ENCODE assay signal across 10 cellular contexts in genomic region chrX:13077168-13077567, GRCh38. TPM values are rescaled to one million over a fixed set of nuclear protein-coding genes. Genes with fewer than 3 reads are reported as not detected.
DNase-seq lines count a peak whose midpoint lies in the region; ATAC-seq, FAIRE-seq and TF ChIP-seq lines count a peak whose summit lies in the region.
"Had no signal": no experiment of that assay in that cellular context is flagged by ENCODE, and none has a peak within 500 bp of the region (broad histone marks: within the 10 kb centered on the region; RNA-seq: fewer than 3 reads in every experiment).

No MANE protein-coding gene starts in this region.

- no peak overlapping the region for H2AFZ ChIP-seq in OCI-LY1 (ENCODE audit: low read length)
- no peak overlapping the region for H2AFZ ChIP-seq in osteoblast (ENCODE audit: low read length)

- H3K4me1 ChIP-seq in OCI-LY1 (ENCODE audit: insufficient read depth, low read length, severe bottlenecking) = peaks cover 88% of the 10 kb centered on the region
- H3K4me1 ChIP-seq in osteoblast (ENCODE audit: insufficient read depth, low read length) = peaks cover 12% of the 10 kb centered on the region
- peaks cover 0 to 6% (median 0%) of the 10 kb centered on the region in 3 donors for H3K4me1 ChIP-seq in pancreas

- no peaks in the 10 kb centered on the region for H3K27me3 Mint-ChIP-seq in activated naive CD8-positive, alpha-beta T cell treated with anti-CD3 and anti-CD28 coated beads for 36 hours

- no peaks in the 10 kb centered on the region for H3K9me3 ChIP-seq in OCI-LY1 (ENCODE audit: low read length)
- H3K9me3 ChIP-seq in osteoblast (ENCODE audit: low read depth, low read length) = no peaks in the 10 kb centered on the region
- H3K9me3 ChIP-seq in pancreas = no peaks in the 10 kb centered on the region

- H4K20me1 ChIP-seq in OCI-LY1 (ENCODE audit: insufficient read depth, low read length) (no peaks in the 10 kb centered on the region), osteoblast (ENCODE audit: insufficient read depth, low read length) (no peaks in the 10 kb centered on the region)

- DNase-seq in ELR (ENCODE audit: low read depth) (peak; percentile 56), osteoblast (ENCODE audit: insufficient read length, low spot score, missing footprints) (no peak), globus pallidus (ENCODE audit: low spot score) (no peak), NCI-H1694 (lab: John Stamatoyannopoulos, UW) (no peak), pancreas (no peak), DMS153 treated with DMSO at 0.1 percent for 48 hours (lab: John Stamatoyannopoulos, UW; ENCODE audit: unreplicated experiment) (no peak)
- no peak for DNase-seq in activated naive CD8-positive, alpha-beta T cell treated with anti-CD3 and anti-CD28 coated beads for 36 hours
- DNase-seq: retina had no signal

- H3K4me1 Mint-ChIP-seq in activated naive CD8-positive, alpha-beta T cell treated with anti-CD3 and anti-CD28 coated beads for 36 hours = peaks cover 62% of the 10 kb centered on the region

- H3K9me2 ChIP-seq in OCI-LY1 (ENCODE audit: low read depth, low read length) = no peaks in the 10 kb centered on the region

- H3K79me2 ChIP-seq in OCI-LY1 (ENCODE audit: insufficient read depth, low read length) (no peaks in the 10 kb centered on the region), osteoblast (ENCODE audit: insufficient read depth, low read length) (no peaks in the 10 kb centered on the region)

- peaks cover 8% of the 10 kb centered on the region for H3K36me3 Mint-ChIP-seq in activated naive CD8-positive, alpha-beta T cell treated with anti-CD3 and anti-CD28 coated beads for 36 hours

- no peak overlapping the region for H3K4me3 Mint-ChIP-seq in activated naive CD8-positive, alpha-beta T cell treated with anti-CD3 and anti-CD28 coated beads for 36 hours

- peak overlapping the region; percentile 36; the same call in 1 of the 2 replicates for H3K9ac ChIP-seq in OCI-LY1 (ENCODE audit: low read length)

- H3K9me3 Mint-ChIP-seq in activated naive CD8-positive, alpha-beta T cell treated with anti-CD3 and anti-CD28 coated beads for 36 hours = no peaks in the 10 kb centered on the region

- peak overlapping the region; percentile 87 for H3K27ac Mint-ChIP-seq in activated naive CD8-positive, alpha-beta T cell treated with anti-CD3 and anti-CD28 coated beads for 36 hours

- peak overlapping the region; percentile 99 for H3K27ac ChIP-seq in OCI-LY1 (ENCODE audit: low read depth, low read length, poor library complexity, severe bottlenecking)
- peak overlapping the region; percentile 17 for H3K27ac ChIP-seq in osteoblast (ENCODE audit: low read depth, low read length)
- no peak overlapping the region for H3K27ac ChIP-seq in pancreas

- H3K36me3 ChIP-seq in OCI-LY1 (ENCODE audit: insufficient read depth, low read length) (no peaks in the 10 kb centered on the region), osteoblast (ENCODE audit: insufficient read depth, low read length) (no peaks in the 10 kb centered on the region), pancreas (no peaks in the 10 kb centered on the region)

- H3K4me2 ChIP-seq in OCI-LY1 (ENCODE audit: low read length) (peak overlapping the region; percentile 19; the same call in 1 of the 2 replicates), osteoblast (ENCODE audit: insufficient read depth, low read length) (no peak overlapping the region)

- no peak for FAIRE-seq in pancreas (lab: Jason Lieb, UNC)

- H3F3A ChIP-seq in OCI-LY1 (ENCODE audit: insufficient read depth, low read length) = no peaks in the 10 kb centered on the region

- WGBS in pancreas, 2 donors = 62 to 71% methylated on average over 2 of the region's 2 CpGs

- TF ChIP-seq CTCF in OCI-LY1 (IDR thresholded peaks at IDR 0.05; ENCODE audit: low read length) (no peak), osteoblast (IDR thresholded peaks at IDR 0.05; ENCODE audit: extremely low read depth, low read depth, low read length) (no peak), pancreas (IDR thresholded peaks at IDR 0.05) (no peak)

- intact Hi-C loops in pancreas (cut with DNase I) = no loop called here

- ATAC-seq in pancreas = no peak
- ATAC-seq: K562 had no signal

- H3K4me3 ChIP-seq in OCI-LY1 (ENCODE audit: low read depth, low read length, poor library complexity, severe bottlenecking) = no peak overlapping the region
- no peak overlapping the region for H3K4me3 ChIP-seq in osteoblast (ENCODE audit: insufficient read depth, low read length)
- H3K4me3 ChIP-seq in pancreas = no peak overlapping the region
- H3K4me3 ChIP-seq: K562 had no signal

- H3K27me3 ChIP-seq in OCI-LY1 (ENCODE audit: insufficient read depth, low read length) (no peaks in the 10 kb centered on the region), osteoblast (ENCODE audit: insufficient read depth, low read length) (no peaks in the 10 kb centered on the region), pancreas (no peaks in the 10 kb centered on the region)

RNA-seq across cellular contexts. Expression of gene FAM9C, which starts 32.7 kb away (rescaled TPM):
- not detected for total RNA-seq in activated naive CD8-positive, alpha-beta T cell treated with anti-CD3 and anti-CD28 coated beads for 36 hours
- under 0.01 TPM in 1 of 2 replicates, not detected in the other for total RNA-seq in osteoblast
- not detected for total RNA-seq in pancreas
- polyA plus RNA-seq in pancreas = not detected
- total RNA-seq: K562 had no signal
- polyA plus RNA-seq: K562 had no signal

Comparison
In these comparisons a context has a peak if more than half of its experiments do, and no peak if none do; other contexts are left out.
1. H3K27ac ChIP-seq: peak in OCI-LY1 (single experiment) and osteoblast (single experiment); none in pancreas (0 of 4).